Comparison of ENCODE assay signal across 8 cellular contexts in genomic region chr1:30229557-30229956, GRCh38.
"Had no signal": no experiment of that assay in that cellular context is flagged by ENCODE, and none has a peak within 500 bp of the region (broad histone marks: within the 10 kb centered on the region; RNA-seq: fewer than 3 reads in every experiment).

No MANE protein-coding gene starts in this region.

- H3K9me3 ChIP-seq: HAP-1 had no signal

- H3K9ac ChIP-seq: GM23248 had no signal

- H3K4me3 ChIP-seq: GM23248, HAP-1 had no signal

- H3K27ac ChIP-seq: GM23248, HL-60 had no signal

- H3K4me3 Mint-ChIP-seq: HFFc6 had no signal

- H3K36me3 ChIP-seq: HAP-1 had no signal

- H3K4me1 ChIP-seq: HAP-1 had no signal

- H3K27ac Mint-ChIP-seq: HFFc6 had no signal

- DNase-seq: GM23248, GOT3, H7, HFFc6, IMR-90 had no signal

- H2AFZ ChIP-seq: GM23248 had no signal

- ATAC-seq: HCT116 had no signal
